Comparison of ENCODE assay signal across 17 cellular contexts in the genomic region with DNA sequence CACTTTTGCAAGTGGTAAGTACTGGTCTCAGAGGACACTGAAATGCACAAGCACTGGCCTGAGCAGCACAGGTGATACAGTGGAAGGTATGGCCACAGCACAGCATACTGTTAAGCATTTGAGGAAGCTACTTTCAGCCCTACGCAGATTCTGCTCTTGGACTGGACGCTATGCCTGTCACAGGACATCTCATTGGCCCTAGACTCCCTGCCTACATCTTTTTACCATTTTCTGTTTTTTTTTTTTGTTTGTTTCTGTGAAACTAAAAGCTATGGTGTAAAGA.
DNase-seq lines count a peak whose midpoint lies in the region; ATAC-seq, FAIRE-seq and TF ChIP-seq lines count a peak whose summit lies in the region.
"Had no signal": no experiment of that assay in that cellular context is flagged by ENCODE, and none has a peak within 500 bp of the region (broad histone marks: within the 10 kb centered on the region; RNA-seq: fewer than 3 reads in every experiment).

No MANE protein-coding gene starts in this region.

- no peaks in the 10 kb centered on the region for H3K9me3 Mint-ChIP-seq in GM23338
- H3K9me3 Mint-ChIP-seq: CD4-positive, alpha-beta memory T cell; HFFc6; IgD-negative memory B cell had no signal

- H3K4me2 ChIP-seq in GM23338 (peak overlapping the region; percentile 39), H1 (ENCODE audit: insufficient read depth in 1 of 2, low read depth in 2 of 2, low read length in 2 of 2) (peak overlapping the region; percentile 7 to 41)
- H3K4me2 ChIP-seq: A549 had no signal

- no peak overlapping the region for H3K4ac ChIP-seq in H1 (replicated peaks; ENCODE audit: insufficient read length, low read depth, low read length)

- no peak for TF ChIP-seq CTCF in GM23338 (conservative IDR thresholded peaks at IDR 0.05; ENCODE audit: low read depth in 2 of 2)
- no peak for TF ChIP-seq CTCF in H1 (IDR thresholded peaks at IDR 0.05; ENCODE audit: control extremely low read depth in 1 of 3, insufficient read depth in 1 of 3, low read depth in 1 of 3, low read length in 3 of 3)

- peak; percentile 19 for FAIRE-seq in H1 (lab: Jason Lieb, UNC)
- FAIRE-seq: A549 had no signal

- no peaks in the 10 kb centered on the region for H3K36me3 ChIP-seq in GM23338 (ENCODE audit: insufficient read depth)
- H3K36me3 ChIP-seq in HUES48 (ENCODE audit: control insufficient read depth, insufficient read depth, low read length), result no peaks in the 10 kb centered on the region
- no peaks in the 10 kb centered on the region; a peak in 1 of 8 replicates for H3K36me3 ChIP-seq in H1 (ENCODE audit: control insufficient read depth in 2 of 4, insufficient read depth in 4 of 4, low read length in 3 of 4)
- H3K36me3 ChIP-seq: BE2C had no signal

- 0 out of 2 replicates have a peak overlapping the region, but pooled peaks have one; percentile 37 for H2BK5ac ChIP-seq in H1 (ENCODE audit: low read depth, low read length)

- H3K9me3 ChIP-seq in HUES48 (ENCODE audit: control insufficient read depth, insufficient read depth, low read length), result no peaks in the 10 kb centered on the region
- peaks cover 0 to 3% of the 10 kb centered on the region in 2 experiments; a peak in 1 of 4 replicates for H3K9me3 ChIP-seq in H1 (ENCODE audit: insufficient read depth in 2 of 2, low read depth in 1 of 2, low read length in 1 of 2)
- H3K9me3 ChIP-seq: A549, BE2C had no signal

- H4K20me1 ChIP-seq in GM23338 (replicated peaks; ENCODE audit: insufficient read depth) (no peaks in the 10 kb centered on the region), H1 (replicated peaks in 1 of 2; ENCODE audit: control insufficient read depth in 1 of 2, insufficient read depth in 2 of 2, low read length in 2 of 2) (no peaks in the 10 kb centered on the region)

- H2AK5ac ChIP-seq in H1 (ENCODE audit: low read depth, low read length), result no peak overlapping the region

- peaks cover 18% of the 10 kb centered on the region for H3K4me1 Mint-ChIP-seq in GM23338
- H3K4me1 Mint-ChIP-seq: CD4-positive, alpha-beta memory T cell had no signal

- TF ChIP-seq POLR2A in H1 (IDR thresholded peaks at IDR 0.05; ENCODE audit: control extremely low read depth in 1 of 2, low read depth in 2 of 2, low read length in 2 of 2), result no peak

- DNase-seq in GM23338 (ENCODE audit: low spot score) (peak; percentile 21), H1 (ENCODE audit: low read depth in 1 of 2, low spot score in 2 of 2) (no peak), islet precursor cell (peak; percentile 65)
- DNase-seq: BE2C; CD4-positive, alpha-beta memory T cell; DMS53; GOT3; HCEC 1CT; HFFc6; KG1 had no signal

- POLR2A ChIA-PET in H1 (lab: Charles Lee; ENCODE audit: partially characterized antibody), result interaction anchor here (0.7 kb wide), 1 partner anchor 196 kb away, joined by 4 read pairs; no protein-coding TSS in a partner anchor

- H3K27me3 ChIP-seq in GM23338 (ENCODE audit: insufficient read depth) (no peaks in the 10 kb centered on the region), HUES48 (ENCODE audit: control insufficient read depth, insufficient read depth, low read length) (no peaks in the 10 kb centered on the region), H1 (replicated peaks in 1 of 4; ENCODE audit: control insufficient read depth in 3 of 4, extremely low read depth in 1 of 4, insufficient read depth in 3 of 4, low read length in 3 of 4) (no peaks in the 10 kb centered on the region)
- H3K27me3 ChIP-seq: BE2C had no signal

- ATAC-seq in GM23338, result peak; percentile 88
- no peak for ATAC-seq in GM19395 (IDR thresholded peaks at IDR 0.05; ENCODE audit: unreplicated experiment)
- ATAC-seq in HG03469 (IDR thresholded peaks at IDR 0.05; ENCODE audit: unreplicated experiment), result no peak
- no peak for ATAC-seq in HG02840 (IDR thresholded peaks at IDR 0.05; ENCODE audit: low FRiP score, unreplicated experiment)
- ATAC-seq: A549 had no signal

- no peak for TF ChIP-seq EP300 in H1 (IDR thresholded peaks at IDR 0.05; ENCODE audit: borderline replicate concordance in 1 of 2, low read depth in 2 of 2, low read length in 2 of 2)

- H2AFZ ChIP-seq in GM23338 (no peak overlapping the region), H1 (ENCODE audit: low read length) (no peak overlapping the region)

- H3K14ac ChIP-seq in H1 (ENCODE audit: insufficient read length), result no peak overlapping the region

- peaks cover under 1% of the 10 kb centered on the region for H3K27me3 Mint-ChIP-seq in GM23338 (ENCODE audit: insufficient read depth, low read depth, poor library complexity)
- H3K27me3 Mint-ChIP-seq: CD4-positive, alpha-beta memory T cell; IgD-negative memory B cell had no signal

- 85% methylated on average over 2 of the region's 2 CpGs; no CpG with 5 or more reads in 1 of the 2 experiments for WGBS in H1 (ENCODE audit: extremely low coverage in 1 of 2, insufficient coverage in 1 of 2, insufficient read length in 1 of 2, insufficient replicate concordance in 2 of 2, low coverage in 1 of 2, low lambda C conversion rate in 2 of 2, missing lambda C conversion rate in 1 of 2), 2 experiments

- no peak overlapping the region for H2BK15ac ChIP-seq in H1 (ENCODE audit: low read length)

- H3K27ac ChIP-seq in GM23338 (ENCODE audit: low read depth), result no peak overlapping the region
- H3K27ac ChIP-seq in HUES48 (ENCODE audit: low read depth, low read length), result peak overlapping the region; percentile 3
- no peak overlapping the region for H3K27ac ChIP-seq in H1 (ENCODE audit: low read depth, low read length)
- H3K27ac ChIP-seq: A549, C4-2B had no signal

- 0 out of 2 replicates have a peak overlapping the region, but pooled peaks have one; percentile 3 for H3K4me3 ChIP-seq in GM23338
- H3K4me3 ChIP-seq in HUES48 (ENCODE audit: low read depth, low read length), result no peak overlapping the region
- no peak overlapping the region for H3K4me3 ChIP-seq in H1 (ENCODE audit: extremely low read depth in 1 of 4, insufficient read depth in 2 of 4, low read depth in 3 of 4, low read length in 4 of 4)
- H3K4me3 ChIP-seq: A549 had no signal

- no peak overlapping the region for H2BK20ac ChIP-seq in H1 (ENCODE audit: low read length)

- H3K27ac Mint-ChIP-seq in GM23338, result peak overlapping the region; percentile 62
- H3K27ac Mint-ChIP-seq: CD4-positive, alpha-beta memory T cell; HFFc6; IgD-negative memory B cell had no signal

- no peak for TF ChIP-seq RAD21 in H1 (IDR thresholded peaks at IDR 0.05 in 1 of 2, conservative IDR thresholded peaks at IDR 0.05 in 1 of 2; ENCODE audit: low read depth in 2 of 2, low read length in 2 of 2)

- H4K91ac ChIP-seq in H1 (replicated peaks; ENCODE audit: insufficient read length, low read length), result no peak overlapping the region

- H3K18ac ChIP-seq in H1 (ENCODE audit: extremely low read depth, low read length), result no peak overlapping the region

- no peaks in the 10 kb centered on the region for H3F3A ChIP-seq in GM23338 (replicated peaks; ENCODE audit: low read depth)

- no peak overlapping the region for H4K8ac ChIP-seq in H1 (ENCODE audit: extremely low read depth, insufficient read depth, low read length)

- H4K5ac ChIP-seq in H1 (ENCODE audit: insufficient read length, low read depth, low read length), result no peak overlapping the region

- CTCF ChIA-PET in H1 (lab: Charles Lee; ENCODE audit: partially characterized antibody), result interaction anchor here (0.7 to 2.3 kb wide), 5 partner anchors 10 to 1673 kb away, joined by 3 to 9 read pairs (median 4); a partner anchor contains a TSS

- peaks cover 6% of the 10 kb centered on the region; the same call in 2 of the 3 replicates for H3K36me3 Mint-ChIP-seq in GM23338 (ENCODE audit: low read depth)
- H3K36me3 Mint-ChIP-seq: CD4-positive, alpha-beta memory T cell; IgD-negative memory B cell had no signal

- no peak overlapping the region for H3K56ac ChIP-seq in H1 (replicated peaks; ENCODE audit: insufficient read length, low read depth, low read length)

- H3K23ac ChIP-seq in H1 (ENCODE audit: insufficient read length), result no peak overlapping the region

- no peak overlapping the region for H2BK12ac ChIP-seq in H1 (ENCODE audit: low read depth, low read length)

- H3K23me2 ChIP-seq in H1 (ENCODE audit: low read depth, low read length), result no peaks in the 10 kb centered on the region

- no peak overlapping the region for H2BK120ac ChIP-seq in H1 (replicated peaks; ENCODE audit: low read depth, low read length)

- peaks cover 19% of the 10 kb centered on the region for H3K4me1 ChIP-seq in GM23338 (ENCODE audit: insufficient read depth)
- H3K4me1 ChIP-seq in HUES48 (ENCODE audit: control insufficient read depth, insufficient read depth, low read length), result peaks cover 22% of the 10 kb centered on the region
- peaks cover 2 to 10% (median 5%) of the 10 kb centered on the region in 4 experiments; a peak in 4 of 7 replicates for H3K4me1 ChIP-seq in H1 (replicated peaks in 1 of 4; ENCODE audit: control insufficient read depth in 3 of 4, insufficient read depth in 4 of 4, low read length in 3 of 4)
- H3K4me1 ChIP-seq: A549, BE2C had no signal

- H3K9ac ChIP-seq in HUES48 (ENCODE audit: low read depth, low read length), result no peak overlapping the region
- H3K9ac ChIP-seq in H1 (replicated peaks in 1 of 4; ENCODE audit: extremely low read depth in 1 of 4, low read depth in 3 of 4, low read length in 3 of 4), result no peak overlapping the region; a peak in 1 of 7 replicates

- no peak overlapping the region for H3K4me3 Mint-ChIP-seq in GM23338
- H3K4me3 Mint-ChIP-seq: CD4-positive, alpha-beta memory T cell; HFFc6; IgD-negative memory B cell had no signal

- H3K79me1 ChIP-seq in H1 (ENCODE audit: low read depth, low read length), result no peaks in the 10 kb centered on the region

- H3K9me2 ChIP-seq in GM23338 (ENCODE audit: insufficient read depth), result no peaks in the 10 kb centered on the region

- H3K79me2 ChIP-seq in GM23338 (replicated peaks; ENCODE audit: insufficient read depth) (no peaks in the 10 kb centered on the region), H1 (ENCODE audit: control insufficient read depth in 1 of 2, insufficient read depth in 2 of 2, low read length in 2 of 2) (no peaks in the 10 kb centered on the region)

TF ChIP-seq in H1, 55 proteins besides CTCF, POLR2A, EP300 and RAD21 (continues in another document):
- TF ChIP-seq RFX5 (IDR thresholded peaks at IDR 0.05; ENCODE audit: borderline replicate concordance, low read depth, low read length), result no peak
- TF ChIP-seq EGR1 (IDR thresholded peaks at IDR 0.05; ENCODE audit: borderline replicate concordance, low read depth, low read length), result no peak
- no peak for TF ChIP-seq TCF12 (IDR thresholded peaks at IDR 0.05; ENCODE audit: low read depth, low read length)
- TF ChIP-seq SP2 (IDR thresholded peaks at IDR 0.05; ENCODE audit: low read length), result no peak

Comparison
In these comparisons a context has a peak if more than half of its experiments do, and no peak if none do; other contexts are left out.
1. DNase-seq: peak in GM23338 (single experiment) and islet precursor cell (single experiment); none in H1 (0 of 2).